Comparison of ENCODE assay signal across 13 cellular contexts in the genomic region with DNA sequence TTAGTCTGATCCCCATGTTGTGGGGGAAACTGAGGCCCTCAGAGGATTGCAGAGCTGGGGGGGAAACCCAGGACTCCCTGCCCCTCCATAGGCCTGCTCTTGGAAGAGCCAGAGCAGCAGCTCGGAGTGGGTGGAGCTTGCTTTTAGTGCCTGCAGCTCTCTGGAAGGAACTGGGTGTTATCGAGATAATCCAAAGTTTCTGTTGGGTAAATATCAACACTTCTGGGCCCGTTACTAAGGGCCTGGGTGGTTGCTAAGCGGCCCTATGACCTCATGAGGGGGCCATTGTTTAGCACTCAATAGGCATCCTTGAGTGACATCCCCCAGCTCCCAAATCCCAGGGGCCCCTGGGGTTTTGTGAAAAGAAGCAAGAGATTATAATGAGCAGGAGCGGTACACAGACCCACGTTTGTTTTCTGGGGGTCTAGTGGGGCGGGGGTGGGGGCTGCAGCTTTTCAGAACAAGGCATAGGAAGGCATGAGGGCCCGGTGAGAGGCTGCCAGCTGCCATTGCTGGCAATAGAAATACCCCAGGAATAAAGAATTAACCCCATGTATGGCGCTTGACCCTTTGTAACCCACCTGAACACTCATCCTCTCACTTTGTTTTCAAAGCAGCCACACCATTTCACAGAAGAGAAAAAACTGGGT. TPM values are rescaled to one million over a fixed set of nuclear protein-coding genes. Genes with fewer than 3 reads are reported as not detected.
A peak's percentile ranks its signal among the peaks of the same experiment; 100 is the strongest.
DNase-seq lines count a peak whose midpoint lies in the region; ATAC-seq and TF ChIP-seq lines count a peak whose summit lies in the region.
"Had no signal": no experiment of that assay in that cellular context is flagged by ENCODE, and none has a peak within 500 bp of the region (broad histone marks: within the 10 kb centered on the region; RNA-seq: fewer than 3 reads in every experiment).

No MANE protein-coding gene starts in this region.

- peaks cover 25% of the 10 kb centered on the region for H3K4me1 Mint-ChIP-seq in endothelial cell (ENCODE audit: unreplicated experiment)

- H3K79me1 ChIP-seq in neuronal stem cell (ENCODE audit: low read depth, low read length): no peaks in the 10 kb centered on the region

- H3K18ac ChIP-seq in neuronal stem cell (ENCODE audit: low read length): no peak overlapping the region

- no peak overlapping the region for H3K4me3 ChIP-seq in H7 (ENCODE audit: insufficient read depth, low read depth, low read length)
- H3K4me3 ChIP-seq in neuronal stem cell (ENCODE audit: low read length in 2 of 2): no peak overlapping the region
- H3K4me3 ChIP-seq: thoracic aorta had no signal

- peak overlapping the region; percentile 18 for H2BK120ac ChIP-seq in neuronal stem cell (ENCODE audit: low read depth, low read length)

- WGBS in neuronal stem cell (ENCODE audit: extremely low coverage in 2 of 2, insufficient read length in 2 of 2, insufficient replicate concordance in 1 of 2), 2 donors: no CpG with 5 or more reads among the region's 9 CpGs

- no peak overlapping the region for H3K23ac ChIP-seq in neuronal stem cell (ENCODE audit: low read depth, low read length, poor library complexity)

- H3K4me3 Mint-ChIP-seq in endothelial cell (ENCODE audit: unreplicated experiment): no peak overlapping the region

- no peak overlapping the region for H2BK12ac ChIP-seq in neuronal stem cell (ENCODE audit: low read length)

- no peak for TF ChIP-seq CTCF in endothelial cell (IDR thresholded peaks at IDR 0.05; ENCODE audit: unreplicated experiment)

- no peak overlapping the region for H3K4ac ChIP-seq in neuronal stem cell (ENCODE audit: low read length)

- H3K27ac Mint-ChIP-seq in endothelial cell (ENCODE audit: unreplicated experiment): peak overlapping the region; percentile 81

- no peak overlapping the region for H4K91ac ChIP-seq in neuronal stem cell (ENCODE audit: low read depth, low read length, poor library complexity)

- H3K27me3 Mint-ChIP-seq in endothelial cell (ENCODE audit: unreplicated experiment): peaks cover 11% of the 10 kb centered on the region

- no peak overlapping the region for H3K4me2 ChIP-seq in neuronal stem cell (ENCODE audit: insufficient read depth, low read length, poor library complexity, severe bottlenecking)

- no peak overlapping the region for H4K8ac ChIP-seq in neuronal stem cell (ENCODE audit: low read depth, low read length)

- peak overlapping the region; percentile 32 for H2AFZ ChIP-seq in neuronal stem cell (ENCODE audit: low read length)

- H3K4me1 ChIP-seq in neuronal stem cell (ENCODE audit: control insufficient read depth in 2 of 2, insufficient read depth in 1 of 2, low read depth in 1 of 2, low read length in 2 of 2): peaks cover 12 to 31% of the 10 kb centered on the region in 2 donors

- peaks cover 0 to 2% of the 10 kb centered on the region in 2 donors for H3K9me3 ChIP-seq in neuronal stem cell (replicated peaks in 1 of 2; ENCODE audit: control insufficient read depth in 2 of 2, insufficient read depth in 1 of 2, low read depth in 1 of 2, low read length in 2 of 2)
- H3K9me3 ChIP-seq: thoracic aorta had no signal

- ATAC-seq in stimulated activated naive CD8-positive, alpha-beta T cell treated with anti-CD3 and anti-CD28 coated beads, Interleukin-15, Interleukin-2, amounts not matched to agents 100 U/mL and 50 U/mL, for 24 hours: no peak

- H3K27me3 ChIP-seq in H7 (ENCODE audit: control insufficient read depth, insufficient read depth, low read length) (no peaks in the 10 kb centered on the region; the same call in 1 of the 2 replicates), neuronal stem cell (ENCODE audit: control insufficient read depth in 3 of 3, insufficient read depth in 3 of 3, low read depth in 1 of 3, low read length in 3 of 3) (peaks cover 0 to 4% (median 0%) of the 10 kb centered on the region in 3 experiments)

- no peaks in the 10 kb centered on the region for H3K36me3 ChIP-seq in H7 (replicated peaks; ENCODE audit: control insufficient read depth, insufficient read depth, low read length)
- H3K36me3 ChIP-seq in neuronal stem cell (replicated peaks in 1 of 2; ENCODE audit: control insufficient read depth in 2 of 2, insufficient read depth in 2 of 2, low read length in 2 of 2): no peaks in the 10 kb centered on the region
- H3K36me3 ChIP-seq: thoracic aorta had no signal

- no peak overlapping the region for H3K14ac ChIP-seq in neuronal stem cell (ENCODE audit: low read length)

- H2AK5ac ChIP-seq in neuronal stem cell (ENCODE audit: low read depth, low read length): no peak overlapping the region

- peak; percentile 88 for DNase-seq in H7
- peak; percentile 94 for DNase-seq in NCI-H82 (lab: John Stamatoyannopoulos, UW)
- DNase-seq in endothelial cell (ENCODE audit: low spot score): peak; percentile 59
- DNase-seq in neuronal stem cell (ENCODE audit: low spot score): peak; percentile 97
- DNase-seq in stimulated activated naive CD8-positive, alpha-beta T cell treated with anti-CD3 and anti-CD28 coated beads, Interleukin-15, Interleukin-2, amounts not matched to agents 100 U/mL and 50 U/mL, for 24 hours: no peak
- DNase-seq in T-helper 2 cell: no peak
- DNase-seq in HT-29 (ENCODE audit: low spot score): no peak
- no peak for DNase-seq in A172 (ENCODE audit: low spot score)
- DNase-seq: activated CD4-positive, alpha-beta T cell treated with anti-CD3 and anti-CD28 coated beads, Interleukin-2, amount 50 U/mL, for 1 hour; Calu3; NCI-H1694; SIG-M5 had no signal

- H2BK5ac ChIP-seq in neuronal stem cell (ENCODE audit: low read length): peak overlapping the region; percentile 25

- no peak overlapping the region for H2BK15ac ChIP-seq in neuronal stem cell (ENCODE audit: low read length)

- no peak overlapping the region for H3K9ac ChIP-seq in neuronal stem cell (ENCODE audit: low read depth, low read length, poor library complexity)

- H3K36me3 Mint-ChIP-seq in endothelial cell (ENCODE audit: low read depth, unreplicated experiment): no peaks in the 10 kb centered on the region

- H3K9me3 Mint-ChIP-seq in endothelial cell (ENCODE audit: unreplicated experiment): no peaks in the 10 kb centered on the region

- H3K27ac ChIP-seq in neuronal stem cell (replicated peaks; ENCODE audit: low read length): peak overlapping the region; percentile 87
- H3K27ac ChIP-seq: thoracic aorta had no signal

RNA-seq across cellular contexts. Expression of a gene that starts 48.3 kb away (rescaled TPM):
- 0.04 and 0.21 TPM in 2 replicates for total RNA-seq in H7 (2014; rRNA removed; shearing (Covaris generic))
- total RNA-seq in endothelial cell (ENCODE audit: unreplicated experiment): 1.7 TPM
- polyA plus RNA-seq in neuronal stem cell (2013, experiment 1 of 2): 0.15 TPM
- 0.17 TPM for polyA plus RNA-seq in neuronal stem cell (2013, experiment 2 of 2)
- total RNA-seq in HT-29 (2014; rRNA removed; shearing (Covaris generic)): not detected in 2 replicates
- 0.12 and 0.50 TPM in 2 replicates for total RNA-seq in A172 (2014; rRNA removed; shearing (Covaris generic))
- total RNA-seq: Calu3, thoracic aorta had no signal

Comparison
In these comparisons a context has a peak if more than half of its experiments do, and no peak if none do; other contexts are left out.
1. DNase-seq: peak in H7 (single experiment), NCI-H82 (single experiment), endothelial cell (single experiment) and neuronal stem cell (single experiment); none in stimulated activated naive CD8-positive, alpha-beta T cell treated with anti-CD3 and anti-CD28 coated beads, Interleukin-15, Interleukin-2, amounts not matched to agents 100 U/mL and 50 U/mL, for 24 hours (single experiment), T-helper 2 cell (0 of 5), HT-29 (single experiment) and A172 (single experiment).